ENCODE assay signal across 23 cellular contexts in the genomic region with DNA sequence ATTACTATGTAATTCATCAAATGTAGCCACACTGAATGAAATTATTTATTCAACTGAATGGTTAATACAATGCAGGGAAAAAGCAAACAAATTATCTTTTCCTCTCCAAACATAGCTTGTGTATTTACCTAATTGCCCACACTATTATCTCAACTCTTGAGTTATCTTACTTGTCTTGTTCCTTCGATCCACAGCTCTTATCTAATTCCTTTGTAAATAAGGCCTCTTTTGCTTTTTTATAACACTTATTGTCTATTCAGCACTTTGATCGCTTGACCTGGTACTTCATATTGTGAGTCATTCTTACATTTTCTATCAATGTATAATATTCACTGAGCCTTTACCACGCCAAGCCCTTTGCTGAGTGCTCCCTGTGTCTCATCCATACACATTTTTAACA. TPM values are rescaled to one million over a fixed set of nuclear protein-coding genes. Genes with fewer than 3 reads are reported as not detected.
DNase-seq lines count a peak whose midpoint lies in the region; ATAC-seq and TF ChIP-seq lines count a peak whose summit lies in the region.
"Had no signal": no experiment of that assay in that cellular context is flagged by ENCODE, and none has a peak within 500 bp of the region (broad histone marks: within the 10 kb centered on the region; RNA-seq: fewer than 3 reads in every experiment).

No MANE protein-coding gene starts in this region.

- H3K4me3 Mint-ChIP-seq in MCF 10A (ENCODE audit: unreplicated experiment) = no peak overlapping the region
- no peak overlapping the region for H3K4me3 Mint-ChIP-seq in activated T-cell treated with anti-CD3 and anti-CD28 coated beads, Interleukin-2, amount 50 U/mL, for 4 hours
- H3K4me3 Mint-ChIP-seq: activated CD4-positive, alpha-beta T cell treated with anti-CD3 and anti-CD28 coated beads for 36 hours; activated naive CD8-positive, alpha-beta T cell treated with anti-CD3 and anti-CD28 coated beads, Interleukin-2, amount 10 ng/mL, durations not matched to agents 7 days and 5 days; activated T-helper 17 cell treated with anti-CD3 and anti-CD28 coated beads, Interleukin-2, amount 50 U/mL, for 72 hours; mesothelial cell of epicardium; natural killer cell treated with Interleukin-12 subunit alpha and Interleukin-12 subunit beta and Interleukin-15 and Interleukin-18, amount 100 ng/mL, for 72 hours had no signal

- peak; percentile 1 for DNase-seq in MCF 10A (ENCODE audit: unreplicated experiment)
- DNase-seq in breast epithelium (ENCODE audit: low spot score in 2 of 2) = no peak
- DNase-seq in NCI-H1436 treated with DMSO at 0.1 percent for 48 hours (lab: John Stamatoyannopoulos, UW) = peak; percentile 71
- DNase-seq in PC-3 = peak; percentile 30
- no peak for DNase-seq in lower lobe of right lung
- no peak for DNase-seq in activated T-cell treated with anti-CD3 and anti-CD28 coated beads, Interleukin-2, amount 50 U/mL, for 4 hours
- no peak for DNase-seq in Kasumi-1 (lab: John Stamatoyannopoulos, UW)
- DNase-seq: activated CD4-positive, alpha-beta T cell treated with anti-CD3 and anti-CD28 coated beads for 36 hours; activated naive CD8-positive, alpha-beta T cell treated with anti-CD3 and anti-CD28 coated beads, Interleukin-2, amount 10 ng/mL, durations not matched to agents 7 days and 5 days; heart left ventricle; KG1; NCI-H226; ovary; RPMI8226; SW 1271; upper lobe of right lung had no signal

- peaks cover 0 to 7% of the 10 kb centered on the region in 2 donors for H3K9me3 ChIP-seq in breast epithelium
- H3K9me3 ChIP-seq in PC-3 (ENCODE audit: low read length) = no peaks in the 10 kb centered on the region
- H3K9me3 ChIP-seq in lower lobe of right lung = no peaks in the 10 kb centered on the region
- H3K9me3 ChIP-seq: heart left ventricle, ovary, right atrium auricular region, upper lobe of right lung had no signal

- TF ChIP-seq CTCF in MCF 10A (IDR thresholded peaks at IDR 0.05; ENCODE audit: unreplicated experiment) (no peak), breast epithelium (IDR thresholded peaks at IDR 0.05) (no peak), PC-3 (conservative IDR thresholded peaks at IDR 0.05; ENCODE audit: low read depth, low read length) (no peak), lower lobe of right lung (IDR thresholded peaks at IDR 0.05) (no peak)

- BruUV-seq in MCF 10A (replicated peaks; lab: Mats Ljungman, UMichigan) = no TSS peak
- no TSS peak for BruUV-seq in PC-3 (replicated peaks; lab: Mats Ljungman, UMichigan)

- no peak overlapping the region for H3K4me2 ChIP-seq in PC-3 (ENCODE audit: low read length)
- H3K4me2 ChIP-seq: BLaER1 had no signal

- H3F3A ChIP-seq in PC-3 (ENCODE audit: low read length, unreplicated experiment) = no peaks in the 10 kb centered on the region

- H3K4me1 Mint-ChIP-seq in MCF 10A (ENCODE audit: insufficient read depth, unreplicated experiment) = no peaks in the 10 kb centered on the region
- no peaks in the 10 kb centered on the region for H3K4me1 Mint-ChIP-seq in activated T-cell treated with anti-CD3 and anti-CD28 coated beads, Interleukin-2, amount 50 U/mL, for 4 hours (ENCODE audit: low read depth)
- H3K4me1 Mint-ChIP-seq: activated CD4-positive, alpha-beta T cell treated with anti-CD3 and anti-CD28 coated beads for 36 hours; activated naive CD8-positive, alpha-beta T cell treated with anti-CD3 and anti-CD28 coated beads, Interleukin-2, amount 10 ng/mL, durations not matched to agents 7 days and 5 days; activated T-helper 17 cell treated with anti-CD3 and anti-CD28 coated beads, Interleukin-2, amount 50 U/mL, for 72 hours had no signal

- H3K36me3 Mint-ChIP-seq in MCF 10A (ENCODE audit: insufficient read depth, unreplicated experiment) = no peaks in the 10 kb centered on the region
- H3K36me3 Mint-ChIP-seq in activated T-cell treated with anti-CD3 and anti-CD28 coated beads, Interleukin-2, amount 50 U/mL, for 4 hours (ENCODE audit: insufficient read depth) = no peaks in the 10 kb centered on the region
- H3K36me3 Mint-ChIP-seq: activated naive CD8-positive, alpha-beta T cell treated with anti-CD3 and anti-CD28 coated beads, Interleukin-2, amount 10 ng/mL, durations not matched to agents 7 days and 5 days; natural killer cell treated with Interleukin-12 subunit alpha and Interleukin-12 subunit beta and Interleukin-15 and Interleukin-18, amount 100 ng/mL, for 72 hours had no signal

- H3K27me3 ChIP-seq in breast epithelium = no peaks in the 10 kb centered on the region
- no peaks in the 10 kb centered on the region for H3K27me3 ChIP-seq in PC-3 (ENCODE audit: low read length)
- no peaks in the 10 kb centered on the region for H3K27me3 ChIP-seq in lower lobe of right lung (ENCODE audit: low read depth)
- H3K27me3 ChIP-seq: BLaER1, heart left ventricle, ovary, right atrium auricular region, upper lobe of right lung had no signal

- POLR2A ChIA-PET in MCF 10A (lab: Yijun Ruan, JAX) (no interaction called here), PC-3 (lab: Charles Lee; ENCODE audit: unreplicated experiment) (no interaction called here)

- no peak for TF ChIP-seq POLR2A in breast epithelium (IDR thresholded peaks at IDR 0.05)

- no peak overlapping the region for H3K27ac ChIP-seq in breast epithelium
- H3K27ac ChIP-seq in PC-3 (ENCODE audit: low read length) = peak overlapping the region; percentile 4; the same call in 1 of the 2 replicates
- H3K27ac ChIP-seq in lower lobe of right lung = no peak overlapping the region
- H3K27ac ChIP-seq: BLaER1, heart left ventricle, ovary, right atrium auricular region, upper lobe of right lung had no signal

- H3K36me3 ChIP-seq in breast epithelium (no peaks in the 10 kb centered on the region), PC-3 (ENCODE audit: low read depth, low read length) (peaks cover 15% of the 10 kb centered on the region), lower lobe of right lung (no peaks in the 10 kb centered on the region)
- H3K36me3 ChIP-seq: BLaER1, heart left ventricle, ovary, right atrium auricular region, upper lobe of right lung had no signal

- intact Hi-C loops in MCF 10A (cut with micrococcal nuclease) = no loop called here
- intact Hi-C loops in breast epithelium (cut with DNase I; ENCODE audit: low total_unique reads) = no loop called here
- intact Hi-C loops in PC-3 (cut with micrococcal nuclease) = no loop called here
- intact Hi-C loops in lower lobe of right lung (cut with DNase I) = no loop called here

- H3K4me1 ChIP-seq in breast epithelium (no peaks in the 10 kb centered on the region), PC-3 (ENCODE audit: insufficient read depth, low read length) (peaks cover 22% of the 10 kb centered on the region), lower lobe of right lung (no peaks in the 10 kb centered on the region)
- H3K4me1 ChIP-seq: BLaER1, upper lobe of right lung had no signal

- H3K4me3 ChIP-seq in breast epithelium = no peak overlapping the region
- no peak overlapping the region for H3K4me3 ChIP-seq in PC-3 (ENCODE audit: low read length)
- H3K4me3 ChIP-seq in lower lobe of right lung = no peak overlapping the region
- H3K4me3 ChIP-seq: BLaER1, heart left ventricle, ovary, right atrium auricular region, upper lobe of right lung had no signal

- H3K27ac Mint-ChIP-seq in MCF 10A (ENCODE audit: low read depth, unreplicated experiment) = no peak overlapping the region
- H3K27ac Mint-ChIP-seq: activated CD4-positive, alpha-beta T cell treated with anti-CD3 and anti-CD28 coated beads for 36 hours; activated naive CD8-positive, alpha-beta T cell treated with anti-CD3 and anti-CD28 coated beads, Interleukin-2, amount 10 ng/mL, durations not matched to agents 7 days and 5 days; activated T-helper 17 cell treated with anti-CD3 and anti-CD28 coated beads, Interleukin-2, amount 50 U/mL, for 72 hours; mesothelial cell of epicardium; natural killer cell treated with Interleukin-12 subunit alpha and Interleukin-12 subunit beta and Interleukin-15 and Interleukin-18, amount 100 ng/mL, for 72 hours had no signal

- no peak overlapping the region for H3K9ac ChIP-seq in PC-3 (ENCODE audit: low read length)
- H3K9ac ChIP-seq: BLaER1 had no signal

- H2AFZ ChIP-seq in PC-3 (ENCODE audit: low read length) = no peak overlapping the region

- H3K79me2 ChIP-seq in PC-3 (ENCODE audit: low read length) = peaks cover 65% of the 10 kb centered on the region

- H3K27me3 Mint-ChIP-seq in MCF 10A (ENCODE audit: insufficient read depth, unreplicated experiment) = no peaks in the 10 kb centered on the region
- no peaks in the 10 kb centered on the region for H3K27me3 Mint-ChIP-seq in activated T-cell treated with anti-CD3 and anti-CD28 coated beads, Interleukin-2, amount 50 U/mL, for 4 hours (ENCODE audit: low read depth)
- H3K27me3 Mint-ChIP-seq: activated CD4-positive, alpha-beta T cell treated with anti-CD3 and anti-CD28 coated beads for 36 hours; activated naive CD8-positive, alpha-beta T cell treated with anti-CD3 and anti-CD28 coated beads, Interleukin-2, amount 10 ng/mL, durations not matched to agents 7 days and 5 days; activated T-helper 17 cell treated with anti-CD3 and anti-CD28 coated beads, Interleukin-2, amount 50 U/mL, for 72 hours; natural killer cell treated with Interleukin-12 subunit alpha and Interleukin-12 subunit beta and Interleukin-15 and Interleukin-18, amount 100 ng/mL, for 72 hours had no signal

- no peaks in the 10 kb centered on the region for H3K9me3 Mint-ChIP-seq in MCF 10A (ENCODE audit: unreplicated experiment)
- H3K9me3 Mint-ChIP-seq in activated T-cell treated with anti-CD3 and anti-CD28 coated beads, Interleukin-2, amount 50 U/mL, for 4 hours = no peaks in the 10 kb centered on the region
- H3K9me3 Mint-ChIP-seq: activated naive CD8-positive, alpha-beta T cell treated with anti-CD3 and anti-CD28 coated beads, Interleukin-2, amount 10 ng/mL, durations not matched to agents 7 days and 5 days; activated T-helper 17 cell treated with anti-CD3 and anti-CD28 coated beads, Interleukin-2, amount 50 U/mL, for 72 hours; mesothelial cell of epicardium; natural killer cell treated with Interleukin-12 subunit alpha and Interleukin-12 subunit beta and Interleukin-15 and Interleukin-18, amount 100 ng/mL, for 72 hours had no signal

- H4K20me1 ChIP-seq in PC-3 (ENCODE audit: low read length) = no peaks in the 10 kb centered on the region
- H4K20me1 ChIP-seq: BLaER1 had no signal

- H3K9me2 ChIP-seq in PC-3 (replicated peaks; ENCODE audit: low read length) = no peaks in the 10 kb centered on the region

- CTCF ChIA-PET in MCF 10A (lab: Yijun Ruan, JAX) = interaction anchor here (1.2 kb wide), 1 partner anchor 9 kb away, joined by 5 read pairs; no protein-coding TSS in a partner anchor
- CTCF ChIA-PET in PC-3 (lab: Charles Lee) = no interaction called here

- ATAC-seq in PC-3 (peak; percentile 57), HG02852 (IDR thresholded peaks at IDR 0.05; ENCODE audit: unreplicated experiment) (no peak), lower lobe of right lung (no peak)
- ATAC-seq in activated T-cell treated with anti-CD3 and anti-CD28 coated beads, Interleukin-2, amount 50 U/mL, for 4 hours = no peak
- ATAC-seq: activated CD4-positive, alpha-beta T cell treated with anti-CD3 and anti-CD28 coated beads for 36 hours; activated T-helper 17 cell treated with anti-CD3 and anti-CD28 coated beads, Interleukin-2, amount 50 U/mL, for 72 hours; heart left ventricle; left lobe of liver; natural killer cell treated with Interleukin-12 subunit alpha and Interleukin-12 subunit beta and Interleukin-15 and Interleukin-18, amount 100 ng/mL, for 72 hours; upper lobe of right lung had no signal

RNA-seq across cellular contexts. Expression of gene SEMA3A, which starts 16.6 kb away (rescaled TPM):
- total RNA-seq in MCF 10A (2022) (1.5 and 3.2 TPM in 2 replicates), breast epithelium (10 to 100 TPM in 1 of 3 donors, 1 to 10 TPM in 2; 2.9 to 23.2 (median 5.2) TPM), PC-3 (2014; rRNA removed) (13.7 and 16.9 TPM in 2 replicates), lower lobe of right lung (9.7 TPM)
- total RNA-seq in activated T-cell treated with anti-CD3 and anti-CD28 coated beads, Interleukin-2, amount 50 U/mL, for 4 hours = under 1 TPM; 0.03 to 0.11 (median 0.08) TPM

Comparison
In these comparisons a context has a peak if more than half of its experiments do, and no peak if none do; other contexts are left out.
1. DNase-seq: peak in MCF 10A (single experiment), NCI-H1436 treated with DMSO at 0.1 percent for 48 hours (single experiment) and PC-3 (single experiment); none in breast epithelium (0 of 2), lower lobe of right lung (single experiment), activated T-cell treated with anti-CD3 and anti-CD28 coated beads, Interleukin-2, amount 50 U/mL, for 4 hours (single experiment) and Kasumi-1 (0 of 2).